ENCODE assay signal across 13 cellular contexts in the genomic region with DNA sequence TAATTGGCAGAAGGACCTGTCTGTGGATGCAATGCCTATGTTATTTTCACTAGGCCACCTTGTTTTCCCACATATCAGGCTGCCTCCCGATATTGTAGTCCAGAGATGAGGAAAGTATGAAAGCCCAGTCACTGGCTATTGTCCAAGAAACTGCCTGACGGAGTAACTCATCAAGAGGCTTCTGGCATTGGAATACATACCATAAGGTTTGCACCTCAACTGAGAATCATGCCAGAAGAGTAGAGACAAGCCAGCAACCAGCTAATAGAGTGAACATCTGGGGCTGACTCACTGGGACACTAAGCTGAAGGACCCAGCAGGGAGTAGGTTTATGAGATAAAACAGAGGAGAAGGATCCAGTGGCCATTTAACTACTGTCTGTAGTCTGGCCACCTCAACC.
DNase-seq lines count a peak whose midpoint lies in the region; ATAC-seq and TF ChIP-seq lines count a peak whose summit lies in the region.
"Had no signal": no experiment of that assay in that cellular context is flagged by ENCODE, and none has a peak within 500 bp of the region (broad histone marks: within the 10 kb centered on the region; RNA-seq: fewer than 3 reads in every experiment).

No MANE protein-coding gene starts in this region.

- peak overlapping the region; percentile 46 for H3K27ac Mint-ChIP-seq in osteocyte (ENCODE audit: unreplicated experiment)
- no peak overlapping the region for H3K27ac Mint-ChIP-seq in T-helper 2 cell treated with Interferon-gamma antibody and Interleukin-4, amounts not matched to agents 5 μg/mL and 100 μg/mL, for 36 hours
- H3K27ac Mint-ChIP-seq: WTC11 had no signal

- H3K27ac ChIP-seq in adrenal gland, result no peak overlapping the region
- H3K27ac ChIP-seq: right lobe of liver had no signal

- no peaks in the 10 kb centered on the region for H3K36me3 ChIP-seq in adrenal gland (replicated peaks in 1 of 2)
- H3K36me3 ChIP-seq: right lobe of liver had no signal

- H3K9me3 Mint-ChIP-seq in osteocyte (ENCODE audit: unreplicated experiment), result peaks cover 6% of the 10 kb centered on the region
- H3K9me3 Mint-ChIP-seq in T-helper 2 cell treated with Interferon-gamma antibody and Interleukin-4, amounts not matched to agents 5 μg/mL and 100 μg/mL, for 36 hours, result no peaks in the 10 kb centered on the region

- H3K4me1 Mint-ChIP-seq in osteocyte (ENCODE audit: unreplicated experiment), result peaks cover 16% of the 10 kb centered on the region
- no peaks in the 10 kb centered on the region for H3K4me1 Mint-ChIP-seq in T-helper 2 cell treated with Interferon-gamma antibody and Interleukin-4, amounts not matched to agents 5 μg/mL and 100 μg/mL, for 36 hours (ENCODE audit: low read depth)
- H3K4me1 Mint-ChIP-seq: WTC11 had no signal

- intact Hi-C loops in adrenal gland (cut with DNase I), result no loop called here

- no peaks in the 10 kb centered on the region for H3K36me3 Mint-ChIP-seq in osteocyte (ENCODE audit: unreplicated experiment)
- H3K36me3 Mint-ChIP-seq in T-helper 2 cell treated with Interferon-gamma antibody and Interleukin-4, amounts not matched to agents 5 μg/mL and 100 μg/mL, for 36 hours (ENCODE audit: low read depth), result no peaks in the 10 kb centered on the region

- H3K4me1 ChIP-seq in adrenal gland (replicated peaks in 1 of 2), result no peaks in the 10 kb centered on the region
- H3K4me1 ChIP-seq: right lobe of liver had no signal

- no peak overlapping the region for H3K4me3 Mint-ChIP-seq in osteocyte (ENCODE audit: unreplicated experiment)
- no peak overlapping the region for H3K4me3 Mint-ChIP-seq in T-helper 2 cell treated with Interferon-gamma antibody and Interleukin-4, amounts not matched to agents 5 μg/mL and 100 μg/mL, for 36 hours
- H3K4me3 Mint-ChIP-seq: WTC11 had no signal

- no peaks in the 10 kb centered on the region for H3K27me3 Mint-ChIP-seq in osteocyte (ENCODE audit: unreplicated experiment)
- no peaks in the 10 kb centered on the region for H3K27me3 Mint-ChIP-seq in T-helper 2 cell treated with Interferon-gamma antibody and Interleukin-4, amounts not matched to agents 5 μg/mL and 100 μg/mL, for 36 hours (ENCODE audit: low read depth)

- H3K9me3 ChIP-seq in adrenal gland (replicated peaks in 1 of 3), result no peaks in the 10 kb centered on the region
- H3K9me3 ChIP-seq: right lobe of liver had no signal

- peak; percentile 77 for DNase-seq in GM03348 (ENCODE audit: low spot score)
- peak; percentile 94 for DNase-seq in RPMI7951 (ENCODE audit: low read depth)
- peak; percentile 100 for DNase-seq in fibroblast of mammary gland (ENCODE audit: low read depth)
- DNase-seq in osteocyte (ENCODE audit: extremely low spot score, unreplicated experiment), result no peak
- no peak for DNase-seq in adrenal gland
- no peak for DNase-seq in T-helper 2 cell treated with Interferon-gamma antibody and Interleukin-4, amounts not matched to agents 5 μg/mL and 100 μg/mL, for 36 hours (ENCODE audit: low spot score)
- DNase-seq in activated gamma-delta T cell (lab: John Stamatoyannopoulos, UW), result no peak
- DNase-seq: activated CD8-positive, alpha-beta memory T cell treated with anti-CD3 and anti-CD28 coated beads, Interleukin-2, amount 50 U/mL, for 48 hours; NCI-H1105 treated with DMSO at 0.1 percent for 48 hours; NCI-H748 treated with DMSO at 0.1 percent for 48 hours; right lobe of liver had no signal

- no peaks in the 10 kb centered on the region for H3K27me3 ChIP-seq in adrenal gland
- H3K27me3 ChIP-seq: right lobe of liver had no signal

- WGBS in adrenal gland, 4 donors, result 49 to 88% (median 59%) methylated on average over 2 of the region's 2 CpGs

- ATAC-seq in GM21381 (IDR thresholded peaks at IDR 0.05; ENCODE audit: unreplicated experiment), result no peak
- ATAC-seq: right lobe of liver, WTC11 had no signal

- TF ChIP-seq POLR2A in adrenal gland (IDR thresholded peaks at IDR 0.05), result no peak

- no peak for TF ChIP-seq CTCF in fibroblast of mammary gland (conservative IDR thresholded peaks at IDR 0.05; ENCODE audit: control insufficient read depth, insufficient read depth, low read depth, low read length)
- TF ChIP-seq CTCF in osteocyte (IDR thresholded peaks at IDR 0.05), result no peak
- no peak for TF ChIP-seq CTCF in adrenal gland (IDR thresholded peaks at IDR 0.05)

- H3K4me3 ChIP-seq in fibroblast of mammary gland (ENCODE audit: control insufficient read depth, low read depth, low read length) (no peak overlapping the region), adrenal gland (no peak overlapping the region)
- H3K4me3 ChIP-seq: right lobe of liver had no signal

Comparison
In these comparisons a context has a peak if more than half of its experiments do, and no peak if none do; other contexts are left out.
1. DNase-seq: peak in GM03348 (single experiment), RPMI7951 (single experiment) and fibroblast of mammary gland (single experiment); none in osteocyte (single experiment), adrenal gland (0 of 7), T-helper 2 cell treated with Interferon-gamma antibody and Interleukin-4, amounts not matched to agents 5 μg/mL and 100 μg/mL, for 36 hours (single experiment) and activated gamma-delta T cell (single experiment).